9 cellular contexts compared by ENCODE assay signal in the genomic region with DNA sequence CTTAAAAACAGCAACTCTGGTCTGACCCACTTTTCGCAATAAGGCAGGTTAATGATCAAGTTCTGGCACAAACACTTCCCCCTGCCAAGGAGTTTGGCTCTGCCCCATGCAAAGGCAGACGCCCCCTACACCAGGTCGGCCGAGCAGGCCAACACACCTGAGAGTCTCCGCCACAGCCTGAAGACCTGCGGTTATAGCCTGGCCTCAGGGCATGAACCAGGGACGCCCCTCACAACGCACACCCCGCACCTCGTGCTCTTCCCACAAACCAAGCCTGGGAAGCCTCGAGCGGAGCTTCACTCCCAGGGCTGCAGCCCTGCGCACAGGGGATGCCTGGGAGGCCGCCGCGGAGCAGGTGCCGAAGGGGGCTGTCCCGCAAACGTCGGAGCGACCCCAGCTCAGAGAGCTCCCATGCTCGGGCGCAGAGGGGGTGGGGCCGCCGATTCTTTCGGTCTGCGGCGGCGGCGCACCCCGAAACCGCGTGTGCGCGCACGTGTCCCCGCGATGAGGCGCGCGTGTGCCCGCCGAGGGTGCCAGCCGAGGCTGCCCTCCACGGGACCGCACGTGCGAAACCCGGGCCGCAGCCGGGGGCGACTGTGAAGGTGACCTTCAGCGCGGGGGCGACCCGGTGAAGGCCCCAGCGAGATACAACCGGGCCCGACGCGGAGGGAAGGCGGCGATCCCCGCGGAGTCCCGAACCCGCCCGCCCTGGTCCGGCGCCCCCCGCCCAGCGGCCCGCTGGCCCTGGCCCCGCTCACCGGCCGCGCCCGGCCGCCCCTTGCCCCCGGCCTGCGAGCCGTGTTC. TPM values are rescaled to one million over a fixed set of nuclear protein-coding genes. Genes with fewer than 3 reads are reported as not detected.
DNase-seq lines count a peak whose midpoint lies in the region; TF ChIP-seq lines count a peak whose summit lies in the region.
"Had no signal": no experiment of that assay in that cellular context is flagged by ENCODE, and none has a peak within 500 bp of the region (broad histone marks: within the 10 kb centered on the region; RNA-seq: fewer than 3 reads in every experiment).

No MANE protein-coding gene starts in this region.

- TF ChIP-seq CTCF in GM12865 (IDR thresholded peaks at IDR 0.05; ENCODE audit: insufficient read depth, low read depth, low read length, missing control alignments): no peak

- DNase-seq in GM12865 (ENCODE audit: low read depth): peak; percentile 61
- peak in 1 of 2 experiments; percentile 45 for DNase-seq in HAP-1 (ENCODE audit: low spot score in 2 of 2)
- peak; percentile 37 for DNase-seq in NCI-H69 (lab: John Stamatoyannopoulos, UW)
- peak; percentile 25 for DNase-seq in amniotic epithelial cell (ENCODE audit: low read depth)
- DNase-seq in iPS-NIHi11 (ENCODE audit: low spot score): peak; percentile 52
- peak; percentile 33 for DNase-seq in stimulated activated CD4-positive, alpha-beta T cell treated with anti-CD3 and anti-CD28 coated beads, Interleukin-1b, Interleukin-23, amount 100 ng/mL, for 48 hours
- DNase-seq in cerebellum (ENCODE audit: low spot score): no peak
- no peak for DNase-seq in cerebellar cortex (ENCODE audit: low spot score)

- in situ Hi-C loops in HAP-1 (cut with MboI; ENCODE audit: low sequenced_read_pairs): no loop called here

- H3K4me1 ChIP-seq in HAP-1: peaks cover 20% of the 10 kb centered on the region

- peaks cover 16% of the 10 kb centered on the region for H3K36me3 ChIP-seq in HAP-1 (replicated peaks)

- no peaks in the 10 kb centered on the region for H3K9me3 ChIP-seq in HAP-1

- H3K4me3 ChIP-seq in GM12865 (ENCODE audit: low read depth, low read length) (peak overlapping the region; percentile 71), HAP-1 (peak overlapping the region; percentile 52)

- H3K27me3 ChIP-seq in HAP-1 (ENCODE audit: low read depth): no peaks in the 10 kb centered on the region

RNA-seq across cellular contexts. Expression of a gene that starts 0.6 kb away (rescaled TPM):
- total RNA-seq in cerebellum: 30.2 TPM

RNA-seq across cellular contexts. Expression of a gene that starts 38.4 kb away (rescaled TPM):
- total RNA-seq in cerebellum: 1.2 TPM
- total RNA-seq: activated CD8-positive, alpha-beta memory T cell treated with anti-CD3 and anti-CD28 coated beads for 36 hours had no signal

Comparison
In these comparisons a context has a peak if more than half of its experiments do, and no peak if none do; other contexts are left out.
1. DNase-seq: peak in GM12865 (single experiment), NCI-H69 (single experiment), amniotic epithelial cell (single experiment), iPS-NIHi11 (single experiment) and stimulated activated CD4-positive, alpha-beta T cell treated with anti-CD3 and anti-CD28 coated beads, Interleukin-1b, Interleukin-23, amount 100 ng/mL, for 48 hours (single experiment); none in cerebellum (single experiment) and cerebellar cortex (single experiment).